In genomic region chr17:31479009-31479408, GRCh38 we compare ENCODE assay signal across 34 cellular contexts.
"Had no signal": no experiment of that assay in that cellular context is flagged by ENCODE, and none has a peak within 500 bp of the region (broad histone marks: within the 10 kb centered on the region; RNA-seq: fewer than 3 reads in every experiment).

No MANE protein-coding gene starts in this region.

- H3K36me3 ChIP-seq: adrenal gland, cardiac muscle cell had no signal

- H3K9me3 Mint-ChIP-seq: activated B cell treated with CpG ODN at 0.5 μM for 24 hours; activated CD4-positive, alpha-beta memory T cell treated with anti-CD3 and anti-CD28 coated beads for 36 hours; activated CD4-positive, alpha-beta T cell treated with anti-CD3 and anti-CD28 coated beads, Interleukin-2, amount 10 ng/mL, durations not matched to agents 24 days and 14 days; activated CD8-positive, alpha-beta T cell treated with anti-CD3 and anti-CD28 coated beads for 36 hours; activated naive CD4-positive, alpha-beta T cell treated with anti-CD3 and anti-CD28 coated beads for 36 hours; activated naive CD4-positive, alpha-beta T cell treated with anti-CD3 and anti-CD28 coated beads, Interleukin-2, amount 50 U/mL, for 24 hours; activated naive CD8-positive, alpha-beta T cell treated with anti-CD3 and anti-CD28 coated beads, Interleukin-2, amount 10 ng/mL, durations not matched to agents 7 days and 5 days; activated T-cell treated with anti-CD3 and anti-CD28 coated beads, Interleukin-2, amount 50 U/mL, for 4 hours; activated T-cell treated with anti-CD3 and anti-CD28 coated beads, Interleukin-2, amount 50 U/mL, for 72 hours; activated T-helper 1 cell treated with anti-CD3 and anti-CD28 coated beads, Interleukin-12 subunit alpha, Interleukin-12 subunit beta, Interleukin-2, Interleukin-4 antibody, amounts not matched to agents 30 ng/mL and 10 ng/mL and 1 ng/mL, durations not matched to agents 14 hours and 24 hours and 36 hours; activated T-helper 17 cell treated with anti-CD3 and anti-CD28 coated beads, Interleukin-2, amount 50 U/mL, for 72 hours; brain; central memory CD8-positive, alpha-beta T cell; T-helper 1 cell treated with Interleukin-12 subunit alpha and Interleukin-12 subunit beta and Interleukin-4 antibody, amounts not matched to agents 30 μg/mL and 1 μg/mL, for 36 hours; T-helper 2 cell treated with Interferon-gamma antibody and Interleukin-4, amounts not matched to agents 5 μg/mL and 100 μg/mL, for 36 hours had no signal

- H3K4me1 Mint-ChIP-seq: activated B cell treated with CpG ODN at 0.5 μM for 24 hours; activated naive CD4-positive, alpha-beta T cell treated with anti-CD3 and anti-CD28 coated beads, Interleukin-2, amount 50 U/mL, for 24 hours; activated naive CD8-positive, alpha-beta T cell treated with anti-CD3 and anti-CD28 coated beads, Interleukin-2, amount 10 ng/mL, durations not matched to agents 7 days and 5 days; activated T-helper 17 cell treated with anti-CD3 and anti-CD28 coated beads, Interleukin-2, amount 50 U/mL, for 72 hours; central memory CD8-positive, alpha-beta T cell had no signal

- H3K4me3 ChIP-seq: adrenal gland, cardiac muscle cell had no signal

- H3K27me3 Mint-ChIP-seq: activated B cell treated with CpG ODN at 0.5 μM for 24 hours; activated CD4-positive, alpha-beta memory T cell treated with anti-CD3 and anti-CD28 coated beads for 36 hours; activated CD8-positive, alpha-beta T cell treated with anti-CD3 and anti-CD28 coated beads for 36 hours; activated naive CD4-positive, alpha-beta T cell treated with anti-CD3 and anti-CD28 coated beads, Interleukin-2, amount 50 U/mL, for 24 hours; activated naive CD8-positive, alpha-beta T cell; central memory CD8-positive, alpha-beta T cell had no signal

- H3K27ac ChIP-seq: adrenal gland, cardiac muscle cell, VCaP had no signal

- H3K27ac Mint-ChIP-seq: activated B cell treated with CpG ODN at 0.5 μM for 24 hours; activated CD4-positive, alpha-beta memory T cell treated with anti-CD3 and anti-CD28 coated beads for 36 hours; activated CD4-positive, alpha-beta T cell treated with anti-CD3 and anti-CD28 coated beads, Interleukin-2, amount 10 ng/mL, durations not matched to agents 24 days and 14 days; activated CD8-positive, alpha-beta T cell treated with anti-CD3 and anti-CD28 coated beads for 36 hours; activated naive CD4-positive, alpha-beta T cell treated with anti-CD3 and anti-CD28 coated beads for 36 hours; activated naive CD4-positive, alpha-beta T cell treated with anti-CD3 and anti-CD28 coated beads, Interleukin-2, amount 50 U/mL, for 24 hours; activated naive CD8-positive, alpha-beta T cell; activated naive CD8-positive, alpha-beta T cell treated with anti-CD3 and anti-CD28 coated beads, Interleukin-2, amount 10 ng/mL, durations not matched to agents 7 days and 5 days; activated T-cell treated with anti-CD3 and anti-CD28 coated beads, Interleukin-2, amount 50 U/mL, for 72 hours; activated T-helper 1 cell treated with anti-CD3 and anti-CD28 coated beads, Interleukin-12 subunit alpha, Interleukin-12 subunit beta, Interleukin-2, Interleukin-4 antibody, amounts not matched to agents 30 ng/mL and 10 ng/mL and 1 ng/mL, durations not matched to agents 14 hours and 24 hours and 36 hours; activated T-helper 17 cell treated with anti-CD3 and anti-CD28 coated beads, Interleukin-2, amount 50 U/mL, for 72 hours; brain; T-helper 1 cell treated with Interleukin-12 subunit alpha and Interleukin-12 subunit beta and Interleukin-4 antibody, amounts not matched to agents 30 μg/mL and 1 μg/mL, for 36 hours; T-helper 2 cell treated with Interferon-gamma antibody and Interleukin-4, amounts not matched to agents 5 μg/mL and 100 μg/mL, for 36 hours had no signal

- DNase-seq: activated B cell treated with CpG ODN at 0.5 μM for 24 hours; activated CD4-positive, alpha-beta memory T cell treated with anti-CD3 and anti-CD28 coated beads for 36 hours; activated CD4-positive, alpha-beta T cell treated with anti-CD3 and anti-CD28 coated beads for 4 hours; activated CD4-positive, alpha-beta T cell treated with anti-CD3 and anti-CD28 coated beads, Interleukin-2, amount 10 ng/mL, durations not matched to agents 24 days and 14 days; activated CD4-positive, alpha-beta T cell treated with anti-CD3 and anti-CD28 coated beads, Interleukin-2, amount 50 U/mL, for 1 hour; activated CD4-positive, alpha-beta T cell treated with anti-CD3 and anti-CD28 coated beads, Interleukin-2, amount 50 U/mL, for 4 hours; activated CD4-positive, CD25-positive, alpha-beta regulatory T cell treated with anti-CD3 and anti-CD28 coated beads, Interleukin-2, amount 50 U/mL, for 72 hours; activated CD8-positive, alpha-beta memory T cell treated with anti-CD3 and anti-CD28 coated beads, Interleukin-2, amount 50 U/mL, for 4 hours; activated CD8-positive, alpha-beta T cell treated with anti-CD3 and anti-CD28 coated beads for 36 hours; activated effector memory CD4-positive, alpha-beta T cell treated with anti-CD3 and anti-CD28 coated beads, Interleukin-2, amount 50 U/mL, for 16 hours; activated gamma-delta T cell treated with Interleukin-2 at 50 U/mL for 16 hours; activated naive CD4-positive, alpha-beta T cell; activated naive CD4-positive, alpha-beta T cell treated with anti-CD3 and anti-CD28 coated beads for 36 hours; activated naive CD8-positive, alpha-beta T cell treated with anti-CD3 and anti-CD28 coated beads, Interleukin-2, amount 10 ng/mL, durations not matched to agents 7 days and 5 days; activated T-cell treated with anti-CD3 and anti-CD28 coated beads for 4 hours; activated T-cell treated with anti-CD3 and anti-CD28 coated beads, Interleukin-2, amount 50 U/mL, for 1 hour; activated T-cell treated with anti-CD3 and anti-CD28 coated beads, Interleukin-2, amount 50 U/mL, for 4 hours; activated T-cell treated with anti-CD3 and anti-CD28 coated beads, Interleukin-2, amount 50 U/mL, for 72 hours; adrenal gland; amniotic stem cell; aorta; T-helper 1 cell; T-helper 2 cell; T-helper 9 cell had no signal

- H3K36me3 Mint-ChIP-seq: activated CD4-positive, alpha-beta memory T cell treated with anti-CD3 and anti-CD28 coated beads for 36 hours; activated naive CD4-positive, alpha-beta T cell treated with anti-CD3 and anti-CD28 coated beads, Interleukin-2, amount 50 U/mL, for 24 hours; activated naive CD8-positive, alpha-beta T cell; activated naive CD8-positive, alpha-beta T cell treated with anti-CD3 and anti-CD28 coated beads, Interleukin-2, amount 10 ng/mL, durations not matched to agents 7 days and 5 days; brain had no signal

- H3K4me1 ChIP-seq: adrenal gland had no signal

- H3K27me3 ChIP-seq: cardiac muscle cell had no signal

- H3K4me3 Mint-ChIP-seq: activated B cell treated with CpG ODN at 0.5 μM for 24 hours; activated CD4-positive, alpha-beta memory T cell treated with anti-CD3 and anti-CD28 coated beads for 36 hours; activated CD4-positive, alpha-beta T cell treated with anti-CD3 and anti-CD28 coated beads, Interleukin-2, amount 10 ng/mL, durations not matched to agents 24 days and 14 days; activated CD8-positive, alpha-beta T cell treated with anti-CD3 and anti-CD28 coated beads for 36 hours; activated naive CD4-positive, alpha-beta T cell treated with anti-CD3 and anti-CD28 coated beads for 36 hours; activated naive CD4-positive, alpha-beta T cell treated with anti-CD3 and anti-CD28 coated beads, Interleukin-2, amount 50 U/mL, for 24 hours; activated naive CD8-positive, alpha-beta T cell; activated naive CD8-positive, alpha-beta T cell treated with anti-CD3 and anti-CD28 coated beads, Interleukin-2, amount 10 ng/mL, durations not matched to agents 7 days and 5 days; activated T-cell treated with anti-CD3 and anti-CD28 coated beads, Interleukin-2, amount 50 U/mL, for 4 hours; activated T-cell treated with anti-CD3 and anti-CD28 coated beads, Interleukin-2, amount 50 U/mL, for 72 hours; activated T-helper 1 cell treated with anti-CD3 and anti-CD28 coated beads, Interleukin-12 subunit alpha, Interleukin-12 subunit beta, Interleukin-2, Interleukin-4 antibody, amounts not matched to agents 30 ng/mL and 10 ng/mL and 1 ng/mL, durations not matched to agents 14 hours and 24 hours and 36 hours; activated T-helper 17 cell treated with anti-CD3 and anti-CD28 coated beads, Interleukin-2, amount 50 U/mL, for 72 hours; brain; central memory CD8-positive, alpha-beta T cell; T-helper 1 cell treated with Interleukin-12 subunit alpha and Interleukin-12 subunit beta and Interleukin-4 antibody, amounts not matched to agents 30 μg/mL and 1 μg/mL, for 36 hours; T-helper 2 cell treated with Interferon-gamma antibody and Interleukin-4, amounts not matched to agents 5 μg/mL and 100 μg/mL, for 36 hours had no signal

- H3K9me3 ChIP-seq: adrenal gland had no signal

- ATAC-seq: activated CD8-positive, alpha-beta T cell treated with anti-CD3 and anti-CD28 coated beads for 36 hours; activated T-cell treated with anti-CD3 and anti-CD28 coated beads, Interleukin-2, amount 50 U/mL, for 4 hours; activated T-cell treated with anti-CD3 and anti-CD28 coated beads, Interleukin-2, amount 50 U/mL, for 72 hours; activated T-helper 17 cell treated with anti-CD3 and anti-CD28 coated beads, Interleukin-2, amount 50 U/mL, for 72 hours had no signal
